ENCODE assay signal across 7 cellular contexts in genomic region chr9:33447404-33448158, GRCh38. TPM values are rescaled to one million over a fixed set of nuclear protein-coding genes. Genes with fewer than 3 reads are reported as not detected.
DNase-seq lines count a peak whose midpoint lies in the region; ATAC-seq and TF ChIP-seq lines count a peak whose summit lies in the region.

TSS of gene AQP3 (minus strand) at chr9:33447593. CDS start at chr9:33447530, 63 bp downstream.

- no peaks in the 10 kb centered on the region for H3K36me3 ChIP-seq in skeletal muscle satellite cell (ENCODE audit: insufficient read depth, low read length)

- no peaks in the 10 kb centered on the region for H3K27me3 Mint-ChIP-seq in IgD-negative memory B cell

- no peaks in the 10 kb centered on the region for H3K27me3 ChIP-seq in skeletal muscle satellite cell (ENCODE audit: control insufficient read depth, insufficient read depth, low read length)

- peak within 1 kb of the TSS; percentile 34 for H3K4me3 ChIP-seq in astrocyte of the cerebellum (ENCODE audit: low read depth, low read length)
- peak within 1 kb of the TSS; percentile 24 for H3K4me3 ChIP-seq in iPS-11a (ENCODE audit: low read depth, low read length)
- peak within 1 kb of the TSS; percentile 70 for H3K4me3 ChIP-seq in skeletal muscle satellite cell (ENCODE audit: low read length)

- H3K36me3 Mint-ChIP-seq in IgD-negative memory B cell, result peaks cover 2% of the 10 kb centered on the region

- peak within 1 kb of the TSS; percentile 98 for H3K4me2 ChIP-seq in skeletal muscle satellite cell (ENCODE audit: low read length)

- no peak for TF ChIP-seq CTCF in astrocyte of the cerebellum (IDR thresholded peaks at IDR 0.05; ENCODE audit: low read depth, low read length, missing control alignments)

- in situ Hi-C loops in astrocyte of the cerebellum (cut with HindIII; ENCODE audit: low sequenced_read_pairs), result no loop called here

- H3K9ac ChIP-seq in skeletal muscle satellite cell (ENCODE audit: low read depth, low read length), result peak within 1 kb of the TSS; percentile 46

- no peaks in the 10 kb centered on the region for H3K9me3 Mint-ChIP-seq in IgD-negative memory B cell

- H3K9me3 ChIP-seq in skeletal muscle satellite cell (replicated peaks; ENCODE audit: low read length), result no peaks in the 10 kb centered on the region

- ATAC-seq in GM18502 (IDR thresholded peaks at IDR 0.05; ENCODE audit: poor library complexity, unreplicated experiment) (peak; percentile 34), GM21737 (IDR thresholded peaks at IDR 0.05; ENCODE audit: unreplicated experiment) (no peak)

- H3K27ac Mint-ChIP-seq in IgD-negative memory B cell, result peak within 1 kb of the TSS in 2 of 3 donors; percentile 26 to 90

- peaks cover 11 to 20% (median 19%) of the 10 kb centered on the region in 3 donors for H3K4me1 Mint-ChIP-seq in IgD-negative memory B cell

- DNase-seq in T-helper 1 cell (peak; percentile 48 to 75 (median 69)), astrocyte of the cerebellum (ENCODE audit: low read depth) (no peak)

- peak within 1 kb of the TSS; percentile 67 to 96 (median 88) for H3K4me3 Mint-ChIP-seq in IgD-negative memory B cell

- peaks cover 25% of the 10 kb centered on the region for H3K4me1 ChIP-seq in skeletal muscle satellite cell (ENCODE audit: control insufficient read depth, insufficient read depth, low read length)

RNA-seq across cellular contexts. Expression of gene AQP3, which starts in this region (rescaled TPM):
- 18.7 TPM for polyA plus RNA-seq in IgD-negative memory B cell
- total RNA-seq in skeletal muscle satellite cell (2012; rRNA removed), result 0.25 and 2.0 TPM in 2 replicates
